Comparison of ENCODE assay signal across 14 cellular contexts in genomic region chr9:133132174-133132573, GRCh38. TPM values are rescaled to one million over a fixed set of nuclear protein-coding genes. Genes with fewer than 3 reads are reported as not detected.
DNase-seq lines count a peak whose midpoint lies in the region; ATAC-seq and TF ChIP-seq lines count a peak whose summit lies in the region.
"Had no signal": no experiment of that assay in that cellular context is flagged by ENCODE, and none has a peak within 500 bp of the region (broad histone marks: within the 10 kb centered on the region; RNA-seq: fewer than 3 reads in every experiment).

No MANE protein-coding gene starts in this region.

- no peak overlapping the region for H3K9ac ChIP-seq in mammary epithelial cell (ENCODE audit: insufficient read depth, low read length)

- H3K4me1 ChIP-seq in mammary epithelial cell (ENCODE audit: insufficient read depth, low read length) (peaks cover 46% of the 10 kb centered on the region), mucosa of descending colon (ENCODE audit: low read depth) (peaks cover 58% of the 10 kb centered on the region), transverse colon (peaks cover 48 to 68% (median 49%) of the 10 kb centered on the region in 4 donors)

- ATAC-seq in mucosa of descending colon, result no peak

- no peak for TF ChIP-seq EP300 in transverse colon (IDR thresholded peaks at IDR 0.05; ENCODE audit: low read depth)

- H3K27ac ChIP-seq in mammary epithelial cell (ENCODE audit: insufficient read depth, low read depth, low read length) (no peak overlapping the region), transverse colon (peak overlapping the region; percentile 93 to 97 (median 96))
- H3K27ac ChIP-seq: C4-2B had no signal

- no peaks in the 10 kb centered on the region for H3K27me3 ChIP-seq in mammary epithelial cell (ENCODE audit: insufficient read depth, low read length)
- no peaks in the 10 kb centered on the region for H3K27me3 ChIP-seq in transverse colon

- no peaks in the 10 kb centered on the region for H3K27me3 Mint-ChIP-seq in MCF 10A (ENCODE audit: insufficient read depth, unreplicated experiment)
- no peaks in the 10 kb centered on the region for H3K27me3 Mint-ChIP-seq in activated naive CD8-positive, alpha-beta T cell treated with anti-CD3 and anti-CD28 coated beads for 36 hours

- peaks cover 7% of the 10 kb centered on the region for H4K20me1 ChIP-seq in mammary epithelial cell (ENCODE audit: insufficient read depth, low read length)

- DNase-seq in MCF 10A (ENCODE audit: unreplicated experiment) (no peak), mammary epithelial cell (no peak), mucosa of descending colon (peak; percentile 16 to 55 (median 34)), transverse colon (no peak), NCI-H1694 treated with DMSO at 0.1 percent for 48 hours (lab: John Stamatoyannopoulos, UW) (no peak), SKM-1 treated with dmso at 0.1 percent for 144 hours (lab: John Stamatoyannopoulos, UW; ENCODE audit: unreplicated experiment) (no peak), DMS114 treated with DMSO at 0.1 percent for 48 hours (lab: John Stamatoyannopoulos, UW; ENCODE audit: unreplicated experiment) (no peak)
- DNase-seq in activated naive CD8-positive, alpha-beta T cell treated with anti-CD3 and anti-CD28 coated beads for 36 hours, result no peak
- DNase-seq: activated CD4-positive, alpha-beta T cell treated with anti-CD3 and anti-CD28 coated beads, Interleukin-2, amount 50 U/mL, for 48 hours; NCI-H2081 treated with DMSO at 0.1 percent for 48 hours; SIG-M5; stimulated activated CD4-positive, alpha-beta T cell treated with anti-CD3 and anti-CD28 coated beads, Interleukin-4, amount 100 ng/mL, for 4 hours had no signal

- TF ChIP-seq POLR2A in transverse colon (IDR thresholded peaks at IDR 0.05), result no peak

- 95% methylated on average over 11 of the region's 16 CpGs for WGBS in mammary epithelial cell (ENCODE audit: low coverage, missing lambda C conversion rate)
- WGBS in transverse colon (ENCODE audit: low coverage in 1 of 2), 2 donors, result 75 to 89% methylated on average over 9 to 16 of the region's 16 CpGs

- in situ Hi-C loops in mammary epithelial cell (cut with MboI; ENCODE audit: low sequenced_read_pairs in 2 of 2), result no loop called here
- in situ Hi-C loops in transverse colon (cut with MboI; ENCODE audit: low pct_ligation_motif_present in 1 of 4, low pct_unique_long_range_greater_than_20kb in 1 of 4, low sequenced_read_pairs in 3 of 4), result no loop called here

- BruUV-seq in MCF 10A (replicated peaks; lab: Mats Ljungman, UMichigan), result no TSS peak
- BruUV-seq in mammary epithelial cell (replicated peaks; lab: Mats Ljungman, UMichigan), result no TSS peak

- no peak overlapping the region for H3K4me3 Mint-ChIP-seq in MCF 10A (ENCODE audit: unreplicated experiment)
- no peak overlapping the region for H3K4me3 Mint-ChIP-seq in activated naive CD8-positive, alpha-beta T cell treated with anti-CD3 and anti-CD28 coated beads for 36 hours

- TF ChIP-seq CTCF in MCF 10A (IDR thresholded peaks at IDR 0.05; ENCODE audit: unreplicated experiment) (no peak), mammary epithelial cell (conservative IDR thresholded peaks at IDR 0.05 in 1 of 2, IDR thresholded peaks at IDR 0.05 in 1 of 2; ENCODE audit: extremely low read depth in 1 of 2, insufficient read depth in 1 of 2, low read depth in 1 of 2, low read length in 2 of 2) (no peak), mucosa of descending colon (IDR thresholded peaks at IDR 0.05) (no peak), transverse colon (IDR thresholded peaks at IDR 0.05) (no peak)

- H3K4me1 Mint-ChIP-seq in MCF 10A (ENCODE audit: insufficient read depth, unreplicated experiment), result peaks cover 38% of the 10 kb centered on the region
- peaks cover 63% of the 10 kb centered on the region for H3K4me1 Mint-ChIP-seq in activated naive CD8-positive, alpha-beta T cell treated with anti-CD3 and anti-CD28 coated beads for 36 hours

- no peak overlapping the region for H2AFZ ChIP-seq in mammary epithelial cell (ENCODE audit: low read depth, low read length)

- peak overlapping the region; percentile 75 for H3K27ac Mint-ChIP-seq in MCF 10A (ENCODE audit: low read depth, unreplicated experiment)
- H3K27ac Mint-ChIP-seq in activated naive CD8-positive, alpha-beta T cell treated with anti-CD3 and anti-CD28 coated beads for 36 hours, result peak overlapping the region; percentile 92

- H3K79me2 ChIP-seq in mammary epithelial cell (ENCODE audit: insufficient read depth, low read length), result peaks cover 46% of the 10 kb centered on the region

- no peak overlapping the region for H3K4me2 ChIP-seq in mammary epithelial cell (ENCODE audit: insufficient read depth, low read depth, low read length)

- H3K9me3 ChIP-seq in mammary epithelial cell (replicated peaks; ENCODE audit: insufficient read depth, low read length) (no peaks in the 10 kb centered on the region), mucosa of descending colon (no peaks in the 10 kb centered on the region), transverse colon (no peaks in the 10 kb centered on the region)

- no peaks in the 10 kb centered on the region for H3K36me3 ChIP-seq in mammary epithelial cell (ENCODE audit: insufficient read depth, low read length)
- H3K36me3 ChIP-seq in mucosa of descending colon (ENCODE audit: low read depth), result no peaks in the 10 kb centered on the region
- no peaks in the 10 kb centered on the region for H3K36me3 ChIP-seq in transverse colon

- no peak overlapping the region for H3K4me3 ChIP-seq in mammary epithelial cell (replicated peaks in 1 of 3; ENCODE audit: insufficient read depth in 1 of 3, low read depth in 2 of 3, low read length in 3 of 3)
- H3K4me3 ChIP-seq in mucosa of descending colon, result no peak overlapping the region
- H3K4me3 ChIP-seq in transverse colon, result no peak overlapping the region

- dilution Hi-C loops in mammary epithelial cell (cut with HindIII; ENCODE audit: low sequenced_read_pairs), result no loop called here

- no peaks in the 10 kb centered on the region for H3K9me3 Mint-ChIP-seq in MCF 10A (ENCODE audit: unreplicated experiment)
- H3K9me3 Mint-ChIP-seq in activated naive CD8-positive, alpha-beta T cell treated with anti-CD3 and anti-CD28 coated beads for 36 hours, result no peaks in the 10 kb centered on the region

- intact Hi-C loops in MCF 10A (cut with micrococcal nuclease) (no loop called here), mammary epithelial cell (cut with micrococcal nuclease) (no loop called here), mucosa of descending colon (cut with DNase I, micrococcal nuclease) (no loop called here), transverse colon (cut with DNase I; ENCODE audit: low total_unique reads) (no loop called here)

- POLR2A ChIA-PET in MCF 10A (lab: Yijun Ruan, JAX), result interaction anchor here (4.6 kb wide), 1 partner anchor 101 kb away, joined by 41 read pairs; the partner anchor contains the start of gene GTF3C5

- CTCF ChIA-PET in MCF 10A (lab: Yijun Ruan, JAX) (interaction anchor here (1.2 to 7.6 kb wide), 3 partner anchors 14 to 107 kb away, joined by 3 to 119 read pairs (median 4); no protein-coding TSS in a partner anchor), mammary epithelial cell (lab: Charles Lee; ENCODE audit: low non-redundant PET) (no interaction called here)

- peaks cover 8% of the 10 kb centered on the region for H3K36me3 Mint-ChIP-seq in MCF 10A (ENCODE audit: insufficient read depth, unreplicated experiment)
- peaks cover 11% of the 10 kb centered on the region for H3K36me3 Mint-ChIP-seq in activated naive CD8-positive, alpha-beta T cell treated with anti-CD3 and anti-CD28 coated beads for 36 hours

RNA-seq across cellular contexts. Expression of gene RALGDS, which starts 11.1 kb away (rescaled TPM):
- total RNA-seq in MCF 10A (2022), result 14.2 and 15.4 TPM in 2 replicates
- total RNA-seq in mammary epithelial cell, result 10 to 100 TPM; 15.2 to 19.9 TPM
- polyA plus RNA-seq in mammary epithelial cell, result 37.8 TPM
- 35.5 TPM for polyA minus RNA-seq in mammary epithelial cell
- total RNA-seq in activated naive CD8-positive, alpha-beta T cell treated with anti-CD3 and anti-CD28 coated beads for 36 hours, result 10 to 100 TPM; 50.3 to 51.9 TPM
- 10 to 100 TPM; 38.3 to 59.4 (median 44.2) TPM for total RNA-seq in mucosa of descending colon
- total RNA-seq in transverse colon, result 100 to 1,000 TPM in 1 of 4 donors, 10 to 100 TPM in 3; 50.5 to 233 (median 58.2) TPM

RNA-seq across cellular contexts. Expression of gene GBGT1, which starts 31.5 kb away (rescaled TPM):
- total RNA-seq in MCF 10A (2022), result not detected in 2 replicates
- total RNA-seq in mammary epithelial cell, result 1 to 10 TPM in 1 of 2 donors, under 1 TPM in 1; 0.83 to 1.7 TPM
- polyA plus RNA-seq in mammary epithelial cell, result 0.78 TPM
- not detected for polyA minus RNA-seq in mammary epithelial cell
- total RNA-seq in activated naive CD8-positive, alpha-beta T cell treated with anti-CD3 and anti-CD28 coated beads for 36 hours, result 1 to 10 TPM; 1.6 to 2.9 TPM
- 10 to 100 TPM in 1 of 3 donors, 1 to 10 TPM in 2; 4.3 to 14.0 (median 8.6) TPM for total RNA-seq in mucosa of descending colon
- total RNA-seq in transverse colon, result 10 to 100 TPM in 3 of 4 donors, 1 to 10 TPM in 1; 4.1 to 15.7 (median 11.8) TPM
- polyA plus RNA-seq: neural cell had no signal

Comparison
In these comparisons a context has a peak if more than half of its experiments do, and no peak if none do; other contexts are left out.
1. DNase-seq: peak in mucosa of descending colon (3 of 3); none in MCF 10A (single experiment), mammary epithelial cell (single experiment), activated naive CD8-positive, alpha-beta T cell treated with anti-CD3 and anti-CD28 coated beads for 36 hours (single experiment), transverse colon (single experiment), NCI-H1694 treated with DMSO at 0.1 percent for 48 hours (single experiment), SKM-1 treated with dmso at 0.1 percent for 144 hours (single experiment) and DMS114 treated with DMSO at 0.1 percent for 48 hours (single experiment).